In genomic region chr4:104344342-104344980, GRCh38 we compare ENCODE assay signal across 28 cellular contexts.
"Had no signal": no experiment of that assay in that cellular context is flagged by ENCODE, and none has a peak within 500 bp of the region (broad histone marks: within the 10 kb centered on the region; RNA-seq: fewer than 3 reads in every experiment).

No MANE protein-coding gene starts in this region.

- H3K9me3 ChIP-seq: MG63, Peyer's patch, SJCRH30, SK-N-SH had no signal

- H3K27me3 ChIP-seq: MG63, Peyer's patch, SJCRH30 had no signal

- H3K4me1 ChIP-seq: Peyer's patch, SJCRH30 had no signal

- H3K36me3 Mint-ChIP-seq: activated naive CD4-positive, alpha-beta T cell treated with anti-CD3 and anti-CD28 coated beads, Interleukin-2, amount 50 U/mL, for 24 hours; brain had no signal

- H3K27me3 Mint-ChIP-seq: activated CD8-positive, alpha-beta T cell treated with anti-CD3 and anti-CD28 coated beads for 36 hours; activated naive CD4-positive, alpha-beta T cell treated with anti-CD3 and anti-CD28 coated beads, Interleukin-2, amount 50 U/mL, for 24 hours; activated naive CD8-positive, alpha-beta T cell treated with anti-CD3 and anti-CD28 coated beads, Interleukin-2, amount 50 U/mL, for 24 hours; brain had no signal

- ATAC-seq: activated CD4-positive, CD25-positive, alpha-beta regulatory T cell treated with anti-CD3 and anti-CD28 coated beads, Interleukin-2, amount 50 U/mL, for 24 hours; activated CD8-positive, alpha-beta T cell treated with anti-CD3 and anti-CD28 coated beads for 36 hours; activated naive CD8-positive, alpha-beta T cell treated with anti-CD3 and anti-CD28 coated beads, Interleukin-2, amount 50 U/mL, for 24 hours had no signal

- H3K4me3 Mint-ChIP-seq: activated CD8-positive, alpha-beta T cell treated with anti-CD3 and anti-CD28 coated beads for 36 hours; activated naive CD4-positive, alpha-beta T cell treated with anti-CD3 and anti-CD28 coated beads, Interleukin-2, amount 50 U/mL, for 24 hours; activated naive CD8-positive, alpha-beta T cell treated with anti-CD3 and anti-CD28 coated beads, Interleukin-2, amount 50 U/mL, for 24 hours; activated T-helper 1 cell treated with anti-CD3 and anti-CD28 coated beads, Interleukin-12 subunit alpha, Interleukin-12 subunit beta, Interleukin-2, Interleukin-4 antibody, amounts not matched to agents 30 ng/mL and 10 ng/mL and 1 ng/mL, durations not matched to agents 14 hours and 24 hours and 36 hours; brain had no signal

- H3K4me3 ChIP-seq: MG63, Peyer's patch, SJCRH30 had no signal

- H3K27ac ChIP-seq: Peyer's patch, RWPE1, SJCRH30, WERI-Rb-1 had no signal

- H3K4me1 Mint-ChIP-seq: activated naive CD4-positive, alpha-beta T cell treated with anti-CD3 and anti-CD28 coated beads, Interleukin-2, amount 50 U/mL, for 24 hours; activated naive CD8-positive, alpha-beta T cell treated with anti-CD3 and anti-CD28 coated beads, Interleukin-2, amount 50 U/mL, for 24 hours; brain had no signal

- H3K27ac Mint-ChIP-seq: activated CD8-positive, alpha-beta T cell treated with anti-CD3 and anti-CD28 coated beads for 36 hours; activated naive CD4-positive, alpha-beta T cell treated with anti-CD3 and anti-CD28 coated beads, Interleukin-2, amount 50 U/mL, for 24 hours; activated naive CD8-positive, alpha-beta T cell treated with anti-CD3 and anti-CD28 coated beads, Interleukin-2, amount 50 U/mL, for 24 hours; activated T-helper 1 cell treated with anti-CD3 and anti-CD28 coated beads, Interleukin-12 subunit alpha, Interleukin-12 subunit beta, Interleukin-2, Interleukin-4 antibody, amounts not matched to agents 30 ng/mL and 10 ng/mL and 1 ng/mL, durations not matched to agents 14 hours and 24 hours and 36 hours; brain had no signal

- H3K9me3 Mint-ChIP-seq: activated CD8-positive, alpha-beta T cell treated with anti-CD3 and anti-CD28 coated beads for 36 hours had no signal

- DNase-seq: activated CD4-positive, alpha-beta T cell treated with anti-CD3 and anti-CD28 coated beads for 4 hours; activated CD8-positive, alpha-beta memory T cell treated with anti-CD3 and anti-CD28 coated beads, Interleukin-2, amount 50 U/mL, for 48 hours; activated CD8-positive, alpha-beta T cell treated with anti-CD3 and anti-CD28 coated beads for 36 hours; activated effector memory CD4-positive, alpha-beta T cell treated with Interleukin-2 at 50 U/mL for 16 hours; activated naive CD4-positive, alpha-beta T cell; activated naive CD8-positive, alpha-beta T cell treated with anti-CD3 and anti-CD28 coated beads, Interleukin-2, amount 50 U/mL, for 24 hours; activated T-cell treated with anti-CD3 and anti-CD28 coated beads, Interleukin-2, amount 50 U/mL, for 1 hour; amniotic stem cell; MG63; MV-4-11; NCI-H1092 treated with DMSO at 0.1 percent for 48 hours; NCI-H1417 treated with DMSO at 0.1 percent for 48 hours; NCI-H1694; NCI-H2029; NCI-H345; NCI-H510A treated with DMSO at 0.1 percent for 48 hours; NCI-H69; Peyer's patch; Right ventricle myocardium superior; SJCRH30; SK-N-SH; T-helper 1 cell; WERI-Rb-1 had no signal

- H3K36me3 ChIP-seq: MG63, Peyer's patch, SJCRH30, WERI-Rb-1 had no signal
